In genomic region chr14:51513281-51513680, GRCh38 we compare ENCODE assay signal across 16 cellular contexts.
"Had no signal": no experiment of that assay in that cellular context is flagged by ENCODE, and none has a peak within 500 bp of the region (broad histone marks: within the 10 kb centered on the region; RNA-seq: fewer than 3 reads in every experiment).

No MANE protein-coding gene starts in this region.

- DNase-seq: effector memory CD8-positive, alpha-beta T cell; foreskin keratinocyte; head of caudate nucleus; hippocampal formation; left colon; mammary epithelial cell; natural killer cell; ovary; sigmoid colon; small intestine; stimulated activated CD4-positive, alpha-beta T cell treated with anti-CD3 and anti-CD28 coated beads, Interleukin-12 subunit alpha, Interleukin-12 subunit beta, amount 100 ng/mL, for 4 hours; stimulated activated naive CD4-positive, alpha-beta T cell treated with Interleukin-2 at 50 U/mL for 16 hours; trophoblast cell had no signal

- H3K4me3 Mint-ChIP-seq: dendritic cell treated with granulocyte-macrophage colony-stimulating factor and Interleukin-4, amounts not matched to agents 40 ng/mL and 50 ng/mL, for 4 days; effector memory CD8-positive, alpha-beta T cell; natural killer cell; neural crest cell had no signal

- H3K27ac Mint-ChIP-seq: dendritic cell treated with granulocyte-macrophage colony-stimulating factor and Interleukin-4, amounts not matched to agents 40 ng/mL and 50 ng/mL, for 4 days; effector memory CD8-positive, alpha-beta T cell; natural killer cell had no signal

- H3K27ac ChIP-seq: foreskin keratinocyte, ovary, right atrium auricular region, sigmoid colon had no signal

- ATAC-seq: effector memory CD8-positive, alpha-beta T cell; foreskin keratinocyte; left colon; natural killer cell had no signal

- H3K4me3 ChIP-seq: ovary, right atrium auricular region, sigmoid colon had no signal

- H3K9me3 ChIP-seq: ovary, right atrium auricular region, sigmoid colon had no signal

- H3K27me3 ChIP-seq: foreskin keratinocyte, ovary, right atrium auricular region, sigmoid colon had no signal

- H3K9me3 Mint-ChIP-seq: dendritic cell treated with granulocyte-macrophage colony-stimulating factor and Interleukin-4, amounts not matched to agents 40 ng/mL and 50 ng/mL, for 4 days; effector memory CD8-positive, alpha-beta T cell; natural killer cell had no signal

- H3K36me3 ChIP-seq: ovary, right atrium auricular region, sigmoid colon had no signal

- H3K4me1 Mint-ChIP-seq: natural killer cell had no signal

- H3K36me3 Mint-ChIP-seq: natural killer cell had no signal
